ENCODE assay signal across 1 cellular context in genomic region chr17:76547183-76547641, GRCh38.
TF ChIP-seq lines count a peak whose summit lies in the region.

No MANE protein-coding gene starts in this region.

TF ChIP-seq in GM23338, 12 proteins besides CTCF, POLR2A, EP300 and RAD21 (continued from another document):
- no peak for TF ChIP-seq CREB1 (CRISPR knock-in tag; IDR thresholded peaks at IDR 0.05; ENCODE audit: low read depth)
- no peak for TF ChIP-seq EZH2phosphoT487 (IDR thresholded peaks at IDR 0.05; ENCODE audit: unreplicated experiment)
- TF ChIP-seq JUNB (IDR thresholded peaks at IDR 0.05; ENCODE audit: unreplicated experiment): no peak
- no peak for TF ChIP-seq ETS1 (IDR thresholded peaks at IDR 0.05)
- no peak for TF ChIP-seq POLR2AphosphoS5 (IDR thresholded peaks at IDR 0.05; ENCODE audit: low read depth)
- TF ChIP-seq ZNF331 (CRISPR knock-in tag; IDR thresholded peaks at IDR 0.05; ENCODE audit: low read depth): no peak
- no peak for TF ChIP-seq ZNF462 (CRISPR knock-in tag; IDR thresholded peaks at IDR 0.05)
- TF ChIP-seq NANOG (IDR thresholded peaks at IDR 0.05; ENCODE audit: borderline replicate concordance): no peak
